Comparison of ENCODE assay signal across 8 cellular contexts in genomic region chr2:202238234-202239197, GRCh38. TPM values are rescaled to one million over a fixed set of nuclear protein-coding genes. Genes with fewer than 3 reads are reported as not detected.
DNase-seq lines count a peak whose midpoint lies in the region; ATAC-seq and TF ChIP-seq lines count a peak whose summit lies in the region.

TSS of gene SUMO1 (minus strand) at chr2:202238597. CDS start at chr2:202238451, 146 bp downstream.

- TF ChIP-seq EP300 in upper lobe of left lung (IDR thresholded peaks at IDR 0.05) = no peak

- 4 to 9% methylated on average over 25 to 53 of the region's 54 CpGs for WGBS in upper lobe of left lung, 2 donors

- H3K9me3 ChIP-seq in upper lobe of left lung = no peaks in the 10 kb centered on the region

- H3K4me1 ChIP-seq in upper lobe of left lung = peaks cover 7 to 31% (median 23%) of the 10 kb centered on the region in 4 donors

- H3K4me3 ChIP-seq in upper lobe of left lung = peak within 1 kb of the TSS; percentile 92 to 99 (median 96)

- H3K27me3 ChIP-seq in upper lobe of left lung = no peaks in the 10 kb centered on the region

- peak within 1 kb of the TSS; percentile 86 to 96 (median 93) for H3K27ac ChIP-seq in upper lobe of left lung

- intact Hi-C loops in left cardiac atrium (cut with DNase I) = no loop called here
- intact Hi-C loops in posterior vena cava (cut with DNase I) = no loop called here

- H3K4me1 Mint-ChIP-seq in T-helper 1 cell treated with Interleukin-12 subunit alpha and Interleukin-12 subunit beta and Interleukin-4 antibody, amounts not matched to agents 30 μg/mL and 1 μg/mL, for 36 hours (ENCODE audit: low read depth) = peaks cover 16% of the 10 kb centered on the region

- peak within 1 kb of the TSS; percentile 99 for H3K27ac Mint-ChIP-seq in T-helper 1 cell treated with Interleukin-12 subunit alpha and Interleukin-12 subunit beta and Interleukin-4 antibody, amounts not matched to agents 30 μg/mL and 1 μg/mL, for 36 hours

- no peaks in the 10 kb centered on the region for H3K36me3 ChIP-seq in upper lobe of left lung

- H3K4me3 Mint-ChIP-seq in T-helper 1 cell treated with Interleukin-12 subunit alpha and Interleukin-12 subunit beta and Interleukin-4 antibody, amounts not matched to agents 30 μg/mL and 1 μg/mL, for 36 hours = peak within 1 kb of the TSS; percentile 99

- DNase-seq in NCI-H1694 (lab: John Stamatoyannopoulos, UW) (peak; percentile 92), amniotic stem cell (lab: John Stamatoyannopoulos, UW) (peak; percentile 54), left cardiac atrium (peak; percentile 91), posterior vena cava (ENCODE audit: low spot score) (peak; percentile 97), upper lobe of left lung (peak; percentile 93 to 94)

- H3K36me3 Mint-ChIP-seq in T-helper 1 cell treated with Interleukin-12 subunit alpha and Interleukin-12 subunit beta and Interleukin-4 antibody, amounts not matched to agents 30 μg/mL and 1 μg/mL, for 36 hours (ENCODE audit: low read depth) = peaks cover 5% of the 10 kb centered on the region

- TF ChIP-seq POLR2A in GM15510 (IDR thresholded peaks at IDR 0.05; ENCODE audit: borderline replicate concordance, extremely low read depth, insufficient read length) (peak; percentile 76), upper lobe of left lung (IDR thresholded peaks at IDR 0.05) (peak in 2 of 4 donors; percentile 39 to 70)

- TF ChIP-seq CTCF in upper lobe of left lung (IDR thresholded peaks at IDR 0.05) = no peak

- no peaks in the 10 kb centered on the region for H3K9me3 Mint-ChIP-seq in T-helper 1 cell treated with Interleukin-12 subunit alpha and Interleukin-12 subunit beta and Interleukin-4 antibody, amounts not matched to agents 30 μg/mL and 1 μg/mL, for 36 hours

- H3K27me3 Mint-ChIP-seq in T-helper 1 cell treated with Interleukin-12 subunit alpha and Interleukin-12 subunit beta and Interleukin-4 antibody, amounts not matched to agents 30 μg/mL and 1 μg/mL, for 36 hours (ENCODE audit: low read depth) = no peaks in the 10 kb centered on the region

- ATAC-seq in HG02884 (IDR thresholded peaks at IDR 0.05; ENCODE audit: unreplicated experiment) (peak; percentile 97), left cardiac atrium (peak; percentile 99), upper lobe of left lung (ENCODE audit: low FRiP score in 2 of 2) (peak; percentile 96 to 99)

RNA-seq across cellular contexts. Expression of gene SUMO1, which starts in this region (rescaled TPM):
- total RNA-seq in left cardiac atrium = 10 to 100 TPM; 59.2 to 63.2 TPM
- 10 to 100 TPM; 62.7 to 64.2 TPM for total RNA-seq in posterior vena cava
- total RNA-seq in upper lobe of left lung = 100 to 1,000 TPM in 1 of 6 donors, 10 to 100 TPM in 5; 41.1 to 101 (median 59.6) TPM

Comparison
In these comparisons a context has a peak if more than half of its experiments do, and no peak if none do; other contexts are left out.
1. Peak in every context shown above with its lines: DNase-seq, ATAC-seq, H3K4me3 ChIP-seq and H3K27ac ChIP-seq.